10 cellular contexts compared by ENCODE assay signal in the genomic region with DNA sequence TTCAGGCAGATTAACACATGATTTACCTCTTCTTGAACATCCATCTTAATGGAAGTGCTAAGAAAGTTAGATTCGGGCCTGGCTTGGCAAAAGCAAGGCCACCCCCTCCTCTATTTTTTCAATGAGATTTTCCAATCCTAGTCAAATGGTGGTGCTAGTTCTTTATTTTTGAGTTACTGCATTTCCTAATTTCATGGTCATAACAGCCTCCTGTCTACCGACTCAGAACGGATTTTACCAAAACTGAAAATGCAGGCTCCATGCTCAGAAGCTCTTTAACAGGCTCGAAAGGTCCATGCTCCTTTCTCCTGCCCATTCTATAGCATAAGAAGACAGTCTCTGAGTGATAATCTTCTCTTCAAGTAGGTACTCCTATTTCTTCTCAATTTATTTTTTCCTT.
DNase-seq lines count a peak whose midpoint lies in the region; TF ChIP-seq lines count a peak whose summit lies in the region.
"Had no signal": no experiment of that assay in that cellular context is flagged by ENCODE, and none has a peak within 500 bp of the region (broad histone marks: within the 10 kb centered on the region; RNA-seq: fewer than 3 reads in every experiment).

No MANE protein-coding gene starts in this region.

- H3K9me3 ChIP-seq in Karpas-422 (ENCODE audit: low read length) (no peaks in the 10 kb centered on the region), esophagus muscularis mucosa (no peaks in the 10 kb centered on the region)

- H3K9ac ChIP-seq in Karpas-422 (ENCODE audit: low read length) (peak overlapping the region; percentile 70), rectal smooth muscle tissue (ENCODE audit: low read length) (no peak overlapping the region)
- H3K9ac ChIP-seq: parathyroid adenoma had no signal

- DNase-seq in Karpas-422: peak; percentile 94
- DNase-seq in esophagus muscularis mucosa (ENCODE audit: extremely low spot score): no peak
- no peak for DNase-seq in cortex of kidney (lab: John Stamatoyannopoulos, UW)
- no peak for DNase-seq in dermis blood vessel endothelial cell
- no peak for DNase-seq in stimulated activated CD4-positive, alpha-beta T cell treated with anti-CD3 and anti-CD28 coated beads, Interleukin-4, amount 100 ng/mL, for 1 hour
- no peak for DNase-seq in C1 segment of cervical spinal cord (lab: John Stamatoyannopoulos, UW)
- DNase-seq: H9 had no signal

- H3K27ac ChIP-seq in Karpas-422 (ENCODE audit: low read length): peak overlapping the region; percentile 91
- peak overlapping the region; percentile 40 to 63 (median 58) for H3K27ac ChIP-seq in esophagus muscularis mucosa (replicated peaks in 1 of 4)
- no peak overlapping the region for H3K27ac ChIP-seq in rectal smooth muscle tissue (ENCODE audit: low read depth, low read length)

- no peaks in the 10 kb centered on the region; the same call in 1 of the 2 replicates for H3K79me2 ChIP-seq in Karpas-422 (ENCODE audit: low read length)
- H3K79me2 ChIP-seq: parathyroid adenoma had no signal

- intact Hi-C loops in esophagus muscularis mucosa (cut with DNase I): no loop called here

- peak overlapping the region; percentile 81; the same call in 1 of the 2 replicates for H2AFZ ChIP-seq in Karpas-422 (ENCODE audit: low read length)
- H2AFZ ChIP-seq: parathyroid adenoma had no signal

- H3K36me3 ChIP-seq in Karpas-422 (ENCODE audit: insufficient read depth, low read length) (no peaks in the 10 kb centered on the region), esophagus muscularis mucosa (no peaks in the 10 kb centered on the region), rectal smooth muscle tissue (ENCODE audit: control insufficient read depth, insufficient read depth, low read length) (no peaks in the 10 kb centered on the region)

- no peak for TF ChIP-seq EP300 in esophagus muscularis mucosa (IDR thresholded peaks at IDR 0.05)

- no peaks in the 10 kb centered on the region for H3K9me2 ChIP-seq in Karpas-422 (replicated peaks; ENCODE audit: insufficient read depth, low read length)

- no peaks in the 10 kb centered on the region for H4K20me1 ChIP-seq in Karpas-422 (ENCODE audit: insufficient read depth, low read depth, low read length)

- no peak for TF ChIP-seq POLR2A in esophagus muscularis mucosa (IDR thresholded peaks at IDR 0.05; ENCODE audit: low read depth)

- H3K4me2 ChIP-seq in Karpas-422 (ENCODE audit: low read depth, low read length, poor library complexity, severe bottlenecking): peak overlapping the region; percentile 95

- H3K27me3 ChIP-seq in Karpas-422 (ENCODE audit: low read length): no peaks in the 10 kb centered on the region
- no peaks in the 10 kb centered on the region for H3K27me3 ChIP-seq in esophagus muscularis mucosa
- no peaks in the 10 kb centered on the region for H3K27me3 ChIP-seq in rectal smooth muscle tissue (ENCODE audit: control insufficient read depth, insufficient read depth, low read length)

- peaks cover 53% of the 10 kb centered on the region for H3K4me1 ChIP-seq in Karpas-422 (ENCODE audit: low read length)
- no peaks in the 10 kb centered on the region for H3K4me1 ChIP-seq in esophagus muscularis mucosa
- H3K4me1 ChIP-seq in rectal smooth muscle tissue (ENCODE audit: control insufficient read depth, insufficient read depth, low read length): no peaks in the 10 kb centered on the region
- H3K4me1 ChIP-seq: parathyroid adenoma had no signal

- 31% methylated on average over 4 of the region's 4 CpGs for WGBS in esophagus muscularis mucosa

- TF ChIP-seq CTCF in GM12874 (IDR thresholded peaks at IDR 0.05; ENCODE audit: insufficient read depth, low read depth, low read length): 0 out of 2 replicates have a peak, but pooled peaks have one; percentile 3
- no peak for TF ChIP-seq CTCF in esophagus muscularis mucosa (IDR thresholded peaks at IDR 0.05)

- H3K4me3 ChIP-seq in Karpas-422 (ENCODE audit: low read length): peak overlapping the region; percentile 63
- peak overlapping the region; percentile 2 to 46 (median 34) for H3K4me3 ChIP-seq in esophagus muscularis mucosa
- H3K4me3 ChIP-seq in rectal smooth muscle tissue (ENCODE audit: low read length): peak overlapping the region; percentile 48
